Comparison of ENCODE assay signal across 1 cellular context in genomic region chr1:29357452-29357851, GRCh38.
TF ChIP-seq lines count a peak whose summit lies in the region.

No MANE protein-coding gene starts in this region.

TF ChIP-seq in HepG2, 621 proteins besides CTCF, POLR2A, EP300 and RAD21 (continued from another document):
- peak; percentile 30; the same call in 1 of the 2 replicates for TF ChIP-seq TFAP4 (IDR thresholded peaks at IDR 0.05; ENCODE audit: borderline replicate concordance, low read depth)
- TF ChIP-seq SALL2 (CRISPR knock-in tag; IDR thresholded peaks at IDR 0.05): no peak
- TF ChIP-seq PATZ1 (CRISPR knock-in tag; IDR thresholded peaks at IDR 0.05): peak; percentile 40; the same call in 1 of the 2 replicates
- no peak for TF ChIP-seq MTA3 (CRISPR knock-in tag; IDR thresholded peaks at IDR 0.05)
- TF ChIP-seq CEBPZ (IDR thresholded peaks at IDR 0.05; ENCODE audit: low read length): no peak
- TF ChIP-seq ZNF383 (CRISPR knock-in tag; IDR thresholded peaks at IDR 0.05; ENCODE audit: borderline replicate concordance): no peak
- no peak for TF ChIP-seq BRCA1 (CRISPR knock-in tag; IDR thresholded peaks at IDR 0.05)
- TF ChIP-seq NR0B2 (CRISPR knock-in tag; IDR thresholded peaks at IDR 0.05): no peak
- no peak for TF ChIP-seq ZNF746 (CRISPR knock-in tag; IDR thresholded peaks at IDR 0.05)
- no peak for TF ChIP-seq ZFP37 (CRISPR knock-in tag; IDR thresholded peaks at IDR 0.05; ENCODE audit: borderline replicate concordance)
- no peak for TF ChIP-seq SIX1 (CRISPR knock-in tag; IDR thresholded peaks at IDR 0.05; ENCODE audit: borderline replicate concordance)
- no peak for TF ChIP-seq REPIN1 (CRISPR knock-in tag; IDR thresholded peaks at IDR 0.05; ENCODE audit: borderline replicate concordance, low read depth)
TF ChIP-seq in HepG2: peak in this region for 4.
